In genomic region chr3:185175370-185175987, GRCh38 we compare ENCODE assay signal across 9 cellular contexts. TPM values are rescaled to one million over a fixed set of nuclear protein-coding genes. Genes with fewer than 3 reads are reported as not detected.
DNase-seq lines count a peak whose midpoint lies in the region; ATAC-seq, FAIRE-seq and TF ChIP-seq lines count a peak whose summit lies in the region.
"Had no signal": no experiment of that assay in that cellular context is flagged by ENCODE, and none has a peak within 500 bp of the region (broad histone marks: within the 10 kb centered on the region; RNA-seq: fewer than 3 reads in every experiment).

No MANE protein-coding gene starts in this region.

- H3K27ac ChIP-seq in OCI-LY3 (ENCODE audit: low read length), result 0 out of 2 replicates have a peak overlapping the region, but pooled peaks have one; percentile 2
- peak overlapping the region in 3 of 4 donors; percentile 19 to 57 (median 48) for H3K27ac ChIP-seq in gastroesophageal sphincter
- no peak overlapping the region for H3K27ac ChIP-seq in pancreas
- H3K27ac ChIP-seq: SJSA1 had no signal

- no peak for TF ChIP-seq EP300 in gastroesophageal sphincter (IDR thresholded peaks at IDR 0.05)

- intact Hi-C loops in pancreas (cut with DNase I), result no loop called here
- intact Hi-C loops in activated T-helper 1 cell treated with anti-CD3 and anti-CD28 coated beads, Interleukin-12 subunit alpha, Interleukin-12 subunit beta, Interleukin-2, Interleukin-4 antibody, amounts not matched to agents 30 ng/mL and 10 ng/mL and 1 ng/mL, durations not matched to agents 14 hours and 24 hours and 36 hours (cut with micrococcal nuclease), result loop anchor here (5.0 kb wide), 1 partner anchor 88 kb away; no protein-coding TSS in a partner anchor

- peak; percentile 72 for ATAC-seq in GM18861 (IDR thresholded peaks at IDR 0.05; ENCODE audit: unreplicated experiment)
- ATAC-seq in HG02938 (IDR thresholded peaks at IDR 0.05; ENCODE audit: unreplicated experiment), result peak; percentile 63
- peak; percentile 65 for ATAC-seq in gastroesophageal sphincter
- ATAC-seq in pancreas, result peak in 3 of 4 donors; percentile 61 to 81 (median 62)
- ATAC-seq in T-cell (replicated peaks in 1 of 4), result no peak

- H3K9ac ChIP-seq in OCI-LY3 (ENCODE audit: low read length), result peak overlapping the region; percentile 45

- H4K20me1 ChIP-seq in OCI-LY3 (ENCODE audit: insufficient read depth, low read length), result no peaks in the 10 kb centered on the region

- H3K9me3 ChIP-seq in OCI-LY3 (ENCODE audit: insufficient read depth, low read length), result no peaks in the 10 kb centered on the region
- H3K9me3 ChIP-seq in gastroesophageal sphincter, result no peaks in the 10 kb centered on the region
- no peaks in the 10 kb centered on the region for H3K9me3 ChIP-seq in pancreas
- H3K9me3 ChIP-seq: SJSA1 had no signal

- peak overlapping the region; percentile 65 for H3K4me3 ChIP-seq in OCI-LY3 (ENCODE audit: low read length)
- no peak overlapping the region for H3K4me3 ChIP-seq in gastroesophageal sphincter
- no peak overlapping the region for H3K4me3 ChIP-seq in pancreas
- H3K4me3 ChIP-seq: SJSA1 had no signal

- peak overlapping the region; percentile 81 for H3K4me2 ChIP-seq in OCI-LY3 (ENCODE audit: low read length)

- 57% methylated on average over 9 to 12 of the region's 15 CpGs for WGBS in gastroesophageal sphincter (ENCODE audit: low coverage in 1 of 2), 2 donors
- 64 to 68% methylated on average over 15 of the region's 15 CpGs for WGBS in pancreas, 2 donors

- peaks cover 4% of the 10 kb centered on the region; the same call in 1 of the 2 replicates for H3K27me3 ChIP-seq in OCI-LY3 (ENCODE audit: low read depth, low read length)
- H3K27me3 ChIP-seq in gastroesophageal sphincter, result peaks cover 9% of the 10 kb centered on the region
- no peaks in the 10 kb centered on the region for H3K27me3 ChIP-seq in pancreas

- no peak overlapping the region for H3K27ac Mint-ChIP-seq in T-cell
- no peak overlapping the region for H3K27ac Mint-ChIP-seq in activated T-helper 1 cell treated with anti-CD3 and anti-CD28 coated beads, Interleukin-12 subunit alpha, Interleukin-12 subunit beta, Interleukin-2, Interleukin-4 antibody, amounts not matched to agents 30 ng/mL and 10 ng/mL and 1 ng/mL, durations not matched to agents 14 hours and 24 hours and 36 hours

- peaks cover 7 to 8% of the 10 kb centered on the region in 2 donors for H3K27me3 Mint-ChIP-seq in T-cell
- H3K27me3 Mint-ChIP-seq in activated T-helper 1 cell treated with anti-CD3 and anti-CD28 coated beads, Interleukin-12 subunit alpha, Interleukin-12 subunit beta, Interleukin-2, Interleukin-4 antibody, amounts not matched to agents 30 ng/mL and 10 ng/mL and 1 ng/mL, durations not matched to agents 14 hours and 24 hours and 36 hours (ENCODE audit: insufficient read depth), result peaks cover 4% of the 10 kb centered on the region

- H3K36me3 ChIP-seq in OCI-LY3 (replicated peaks; ENCODE audit: low read depth, low read length), result no peaks in the 10 kb centered on the region
- H3K36me3 ChIP-seq in gastroesophageal sphincter, result no peaks in the 10 kb centered on the region
- no peaks in the 10 kb centered on the region for H3K36me3 ChIP-seq in pancreas
- H3K36me3 ChIP-seq: SJSA1 had no signal

- no peak for TF ChIP-seq POLR2A in gastroesophageal sphincter (IDR thresholded peaks at IDR 0.05)

- CTCF ChIA-PET in T-cell (lab: Charles Lee), result interaction anchor here in 1 of 2 donors (0.6 kb wide), 1 partner anchor 301 kb away, joined by 6 read pairs; no protein-coding TSS in a partner anchor

- no peak for TF ChIP-seq CTCF in OCI-LY3 (IDR thresholded peaks at IDR 0.05; ENCODE audit: low read depth, low read length)
- TF ChIP-seq CTCF in gastroesophageal sphincter (IDR thresholded peaks at IDR 0.05), result no peak
- TF ChIP-seq CTCF in pancreas (IDR thresholded peaks at IDR 0.05), result no peak

- H3K36me3 Mint-ChIP-seq in T-cell, result no peaks in the 10 kb centered on the region
- H3K36me3 Mint-ChIP-seq in activated T-helper 1 cell treated with anti-CD3 and anti-CD28 coated beads, Interleukin-12 subunit alpha, Interleukin-12 subunit beta, Interleukin-2, Interleukin-4 antibody, amounts not matched to agents 30 ng/mL and 10 ng/mL and 1 ng/mL, durations not matched to agents 14 hours and 24 hours and 36 hours (ENCODE audit: low read depth), result no peaks in the 10 kb centered on the region

- no peak for FAIRE-seq in pancreas (lab: Jason Lieb, UNC)

- no peaks in the 10 kb centered on the region for H3K9me3 Mint-ChIP-seq in T-cell
- no peaks in the 10 kb centered on the region for H3K9me3 Mint-ChIP-seq in activated T-helper 1 cell treated with anti-CD3 and anti-CD28 coated beads, Interleukin-12 subunit alpha, Interleukin-12 subunit beta, Interleukin-2, Interleukin-4 antibody, amounts not matched to agents 30 ng/mL and 10 ng/mL and 1 ng/mL, durations not matched to agents 14 hours and 24 hours and 36 hours

- no peaks in the 10 kb centered on the region for H3K79me2 ChIP-seq in OCI-LY3 (ENCODE audit: low read length)

- H3K4me1 ChIP-seq in OCI-LY3 (ENCODE audit: low read length), result peaks cover 22% of the 10 kb centered on the region
- no peaks in the 10 kb centered on the region for H3K4me1 ChIP-seq in gastroesophageal sphincter
- H3K4me1 ChIP-seq in pancreas, result no peaks in the 10 kb centered on the region
- H3K4me1 ChIP-seq: SJSA1 had no signal

- no peak overlapping the region for H3K4me3 Mint-ChIP-seq in T-cell
- H3K4me3 Mint-ChIP-seq in activated T-helper 1 cell treated with anti-CD3 and anti-CD28 coated beads, Interleukin-12 subunit alpha, Interleukin-12 subunit beta, Interleukin-2, Interleukin-4 antibody, amounts not matched to agents 30 ng/mL and 10 ng/mL and 1 ng/mL, durations not matched to agents 14 hours and 24 hours and 36 hours, result no peak overlapping the region

- H2AFZ ChIP-seq in OCI-LY3 (ENCODE audit: low read depth, low read length), result peak overlapping the region; percentile 100

- peaks cover 0 to 3% (median 2%) of the 10 kb centered on the region in 3 donors for H3K4me1 Mint-ChIP-seq in T-cell
- no peaks in the 10 kb centered on the region for H3K4me1 Mint-ChIP-seq in activated T-helper 1 cell treated with anti-CD3 and anti-CD28 coated beads, Interleukin-12 subunit alpha, Interleukin-12 subunit beta, Interleukin-2, Interleukin-4 antibody, amounts not matched to agents 30 ng/mL and 10 ng/mL and 1 ng/mL, durations not matched to agents 14 hours and 24 hours and 36 hours (ENCODE audit: low read depth)

- POLR2A ChIA-PET in T-cell (lab: Charles Lee), result no interaction called here

- DNase-seq in pancreas, result peak in 1 of 6 donors; percentile 3
- no peak for DNase-seq in T-cell
- DNase-seq in activated T-helper 1 cell treated with anti-CD3 and anti-CD28 coated beads, Interleukin-12 subunit alpha, Interleukin-12 subunit beta, Interleukin-2, Interleukin-4 antibody, amounts not matched to agents 30 ng/mL and 10 ng/mL and 1 ng/mL, durations not matched to agents 14 hours and 24 hours and 36 hours (ENCODE audit: low spot score), result no peak
- DNase-seq in activated CD8-positive, alpha-beta memory T cell treated with anti-CD3 and anti-CD28 coated beads, Interleukin-2, amount 50 U/mL, for 4 hours, result no peak

RNA-seq across cellular contexts. Expression of gene C3orf70, which starts 22.6 kb away (rescaled TPM):
- total RNA-seq in gastroesophageal sphincter, result 10 to 100 TPM; 21.0 to 61.1 (median 36.1) TPM
- total RNA-seq in pancreas, result under 1 TPM; 0.22 to 0.90 (median 0.37) TPM
- under 1 TPM; 0.27 to 0.45 TPM for polyA plus RNA-seq in pancreas
- total RNA-seq in T-cell, result not detected
- total RNA-seq in activated T-helper 1 cell treated with anti-CD3 and anti-CD28 coated beads, Interleukin-12 subunit alpha, Interleukin-12 subunit beta, Interleukin-2, Interleukin-4 antibody, amounts not matched to agents 30 ng/mL and 10 ng/mL and 1 ng/mL, durations not matched to agents 14 hours and 24 hours and 36 hours, result 0.10 TPM in 2 replicates

Comparison
In these comparisons a context has a peak if more than half of its experiments do, and no peak if none do; other contexts are left out.
1. ATAC-seq: peak in GM18861 (single experiment), HG02938 (single experiment), gastroesophageal sphincter (single experiment) and pancreas (3 of 4); none in T-cell (0 of 4).
2. H3K27ac ChIP-seq: peak in OCI-LY3 (single experiment) and gastroesophageal sphincter (3 of 4); none in pancreas (0 of 4).
3. RNA of gene C3orf70, which starts 22.6 kb away (total RNA-seq): 21.0 to 61.1 TPM in gastroesophageal sphincter; 0.22 to 0.90 TPM in pancreas, 0.10 TPM in activated T-helper 1 cell treated with anti-CD3 and anti-CD28 coated beads, Interleukin-12 subunit alpha, Interleukin-12 subunit beta, Interleukin-2, Interleukin-4 antibody, amounts not matched to agents 30 ng/mL and 10 ng/mL and 1 ng/mL, durations not matched to agents 14 hours and 24 hours and 36 hours and not detected in T-cell; every median in the first group is over 10 times any median in the second.